ENCODE assay signal across 1 cellular context in the genomic region with DNA sequence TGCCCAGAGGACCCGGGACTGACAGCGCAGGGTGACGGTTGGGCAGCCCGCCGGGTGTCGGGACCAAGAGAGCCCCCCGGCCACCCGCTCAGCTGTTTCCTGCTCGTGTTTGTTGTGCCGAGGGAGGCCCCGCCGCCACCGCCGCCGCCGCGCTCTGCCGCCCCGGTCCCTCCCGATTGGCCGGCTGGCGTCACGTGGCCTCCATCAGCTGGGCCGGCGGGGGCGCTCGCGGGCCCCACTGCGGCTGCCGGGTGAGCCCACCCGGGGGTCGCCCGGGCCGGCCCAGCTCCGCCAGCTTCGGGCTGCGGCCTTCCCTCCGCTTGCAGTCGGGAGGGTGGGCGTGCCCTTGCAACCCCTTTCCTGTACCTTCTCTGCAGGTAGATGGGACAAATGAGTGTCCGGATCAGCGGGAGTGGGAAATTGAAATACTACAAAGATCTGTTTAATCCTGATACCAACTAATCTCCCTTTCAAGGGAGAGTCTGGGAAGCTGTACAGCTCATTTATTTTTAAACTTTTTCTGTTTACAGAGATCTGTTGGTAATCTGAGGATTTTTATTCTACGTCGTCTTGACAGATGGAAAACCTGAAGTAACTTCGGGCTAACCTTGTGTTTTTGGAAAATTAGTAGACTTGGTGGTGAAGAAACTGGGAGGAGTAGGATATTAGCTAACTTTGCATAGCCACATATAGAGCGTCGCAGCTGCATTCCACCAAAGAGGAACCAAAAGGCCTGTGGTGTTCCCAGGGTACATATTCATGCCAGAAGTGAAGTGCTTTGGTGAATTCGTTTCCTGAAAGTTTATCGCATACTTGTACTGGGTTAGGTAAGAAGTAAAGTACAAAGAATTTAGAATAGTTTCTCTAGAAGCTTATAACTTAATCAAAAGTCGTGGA.
A peak's percentile ranks its signal among the peaks of the same experiment; 100 is the strongest.
TF ChIP-seq lines count a peak whose summit lies in the region.

No MANE protein-coding gene starts in this region.

TF ChIP-seq in WTC11, 78 proteins besides CTCF, POLR2A, EP300 and RAD21 (continued from another document):
- TF ChIP-seq, protein P1, sequence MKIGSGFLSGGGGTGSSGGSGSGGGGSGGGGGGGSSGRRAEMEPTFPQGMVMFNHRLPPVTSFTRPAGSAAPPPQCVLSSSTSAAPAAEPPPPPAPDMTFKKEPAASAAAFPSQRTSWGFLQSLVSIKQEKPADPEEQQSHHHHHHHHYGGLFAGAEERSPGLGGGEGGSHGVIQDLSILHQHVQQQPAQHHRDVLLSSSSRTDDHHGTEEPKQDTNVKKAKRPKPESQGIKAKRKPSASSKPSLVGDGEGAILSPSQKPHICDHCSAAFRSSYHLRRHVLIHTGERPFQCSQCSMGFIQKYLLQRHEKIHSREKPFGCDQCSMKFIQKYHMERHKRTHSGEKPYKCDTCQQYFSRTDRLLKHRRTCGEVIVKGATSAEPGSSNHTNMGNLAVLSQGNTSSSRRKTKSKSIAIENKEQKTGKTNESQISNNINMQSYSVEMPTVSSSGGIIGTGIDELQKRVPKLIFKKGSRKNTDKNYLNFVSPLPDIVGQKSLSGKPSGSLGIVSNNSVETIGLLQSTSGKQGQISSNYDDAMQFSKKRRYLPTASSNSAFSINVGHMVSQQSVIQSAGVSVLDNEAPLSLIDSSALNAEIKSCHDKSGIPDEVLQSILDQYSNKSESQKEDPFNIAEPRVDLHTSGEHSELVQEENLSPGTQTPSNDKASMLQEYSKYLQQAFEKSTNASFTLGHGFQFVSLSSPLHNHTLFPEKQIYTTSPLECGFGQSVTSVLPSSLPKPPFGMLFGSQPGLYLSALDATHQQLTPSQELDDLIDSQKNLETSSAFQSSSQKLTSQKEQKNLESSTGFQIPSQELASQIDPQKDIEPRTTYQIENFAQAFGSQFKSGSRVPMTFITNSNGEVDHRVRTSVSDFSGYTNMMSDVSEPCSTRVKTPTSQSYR (CRISPR knock-in tag; IDR thresholded peaks at IDR 0.05): no peak
- TF ChIP-seq SP1 (CRISPR knock-in tag; conservative IDR thresholded peaks at IDR 0.05) (peak; percentile 82), USF1 (CRISPR knock-in tag; IDR thresholded peaks at IDR 0.05) (peak; percentile 90), CREB1 (CRISPR knock-in tag; IDR thresholded peaks at IDR 0.05) (no peak), ZNF219 (CRISPR knock-in tag; IDR thresholded peaks at IDR 0.05; ENCODE audit: borderline replicate concordance) (0 out of 2 replicates have a peak, but pooled peaks have one; percentile 25)
